ENCODE assay signal across 2 cellular contexts in genomic region chr17:19136138-19136537, GRCh38. TPM values are rescaled to one million over a fixed set of nuclear protein-coding genes. Genes with fewer than 3 reads are reported as not detected.
"Had no signal": no experiment of that assay in that cellular context is flagged by ENCODE, and none has a peak within 500 bp of the region (broad histone marks: within the 10 kb centered on the region; RNA-seq: fewer than 3 reads in every experiment).

No MANE protein-coding gene starts in this region.

RNA-seq across cellular contexts. Expression of gene GRAPL, which starts 8.7 kb away (rescaled TPM):
- total RNA-seq: osteoblast had no signal
- polyA plus RNA-seq: neural cell had no signal
